ENCODE assay signal across 8 cellular contexts in the genomic region with DNA sequence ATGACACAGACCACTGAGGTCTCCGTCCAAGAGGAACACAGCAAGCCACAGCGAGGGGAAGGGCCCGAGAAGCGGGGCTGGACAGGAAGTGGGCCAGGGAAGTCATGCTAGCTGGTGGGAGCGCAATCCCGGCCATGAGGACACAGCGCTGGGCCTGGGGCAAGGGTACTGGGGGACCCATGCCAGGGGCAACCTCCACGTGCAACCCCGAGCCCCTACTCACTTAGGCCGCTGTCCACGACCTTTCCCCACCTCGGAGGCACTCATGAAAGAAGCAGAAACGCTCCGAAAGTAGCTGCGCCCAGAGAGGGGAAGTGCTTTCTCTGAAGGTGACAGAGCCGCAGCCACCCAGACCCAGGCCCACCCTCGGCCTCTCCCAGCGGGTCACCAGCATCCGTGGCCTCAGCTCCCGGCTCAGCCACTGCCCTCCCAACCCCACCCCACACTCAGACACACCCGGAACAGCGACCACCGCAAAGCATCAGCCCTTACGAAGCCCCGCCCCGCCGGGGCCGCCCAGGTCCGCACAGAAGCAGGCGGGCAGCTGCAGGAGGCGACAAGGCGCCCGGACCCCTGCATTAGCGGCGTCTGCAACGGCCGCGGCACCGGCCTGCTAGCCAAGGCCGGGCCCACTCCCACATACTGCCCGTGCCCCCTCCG. TPM values are rescaled to one million over a fixed set of nuclear protein-coding genes. Genes with fewer than 3 reads are reported as not detected.
DNase-seq lines count a peak whose midpoint lies in the region; ATAC-seq and TF ChIP-seq lines count a peak whose summit lies in the region.

No MANE protein-coding gene starts in this region.

- H3K27ac ChIP-seq in BLaER1 (peak overlapping the region; percentile 82), GM23338 (ENCODE audit: low read depth) (no peak overlapping the region), SJCRH30 (peak overlapping the region; percentile 58; the same call in 1 of the 2 replicates)

- peak overlapping the region; percentile 100 for H3K4me2 ChIP-seq in BLaER1
- peak overlapping the region; percentile 92 for H3K4me2 ChIP-seq in GM23338

- no peaks in the 10 kb centered on the region; the same call in 2 of the 3 replicates for H3K36me3 Mint-ChIP-seq in GM23338 (ENCODE audit: low read depth)
- H3K36me3 Mint-ChIP-seq in brain = no peaks in the 10 kb centered on the region

- H3K4me3 Mint-ChIP-seq in GM23338 = peak overlapping the region; percentile 85
- peak overlapping the region; percentile 85 to 95 (median 92) for H3K4me3 Mint-ChIP-seq in brain
- peak overlapping the region; percentile 93 to 96 for H3K4me3 Mint-ChIP-seq in stimulated activated naive CD8-positive, alpha-beta T cell treated with anti-CD3 and anti-CD28 coated beads, Interleukin-15, amount 100 ng/mL, for 72 hours

- H3K9ac ChIP-seq in BLaER1 = peak overlapping the region; percentile 90

- H3K36me3 ChIP-seq in BLaER1 (peaks cover 16% of the 10 kb centered on the region; the same call in 1 of the 2 replicates), GM23338 (ENCODE audit: insufficient read depth) (no peaks in the 10 kb centered on the region), SJCRH30 (no peaks in the 10 kb centered on the region)

- H3K27me3 ChIP-seq in BLaER1 (no peaks in the 10 kb centered on the region), GM23338 (ENCODE audit: insufficient read depth) (no peaks in the 10 kb centered on the region), SJCRH30 (no peaks in the 10 kb centered on the region)

- TF ChIP-seq CTCF in GM23338 (conservative IDR thresholded peaks at IDR 0.05; ENCODE audit: low read depth in 2 of 2) (no peak), brain (conservative IDR thresholded peaks at IDR 0.05) (no peak)

- H3K4me1 Mint-ChIP-seq in GM23338 (peaks cover 40% of the 10 kb centered on the region), brain (peaks cover 56% of the 10 kb centered on the region)
- H3K4me1 Mint-ChIP-seq in stimulated activated naive CD8-positive, alpha-beta T cell treated with anti-CD3 and anti-CD28 coated beads, Interleukin-15, amount 100 ng/mL, for 72 hours = peaks cover 56% of the 10 kb centered on the region

- H3K9me3 ChIP-seq in BLaER1 (no peaks in the 10 kb centered on the region), SJCRH30 (replicated peaks) (no peaks in the 10 kb centered on the region)

- peaks cover 4% of the 10 kb centered on the region; the same call in 1 of the 2 replicates for H3F3A ChIP-seq in GM23338 (replicated peaks; ENCODE audit: low read depth)

- H4K20me1 ChIP-seq in BLaER1 (peaks cover 57% of the 10 kb centered on the region), GM23338 (replicated peaks; ENCODE audit: insufficient read depth) (peaks cover 36% of the 10 kb centered on the region)

- H3K27ac Mint-ChIP-seq in GM23338 = no peak overlapping the region
- H3K27ac Mint-ChIP-seq in brain = peak overlapping the region; percentile 70 to 90 (median 79)
- H3K27ac Mint-ChIP-seq in stimulated activated naive CD8-positive, alpha-beta T cell treated with anti-CD3 and anti-CD28 coated beads, Interleukin-15, amount 100 ng/mL, for 72 hours = peak overlapping the region; percentile 91 to 96

- H2AFZ ChIP-seq in GM23338 = no peak overlapping the region

- H3K4me1 ChIP-seq in BLaER1 (peaks cover 52% of the 10 kb centered on the region), GM23338 (ENCODE audit: insufficient read depth) (peaks cover 14% of the 10 kb centered on the region), SJCRH30 (peaks cover 4% of the 10 kb centered on the region; the same call in 1 of the 2 replicates)

- H3K9me3 Mint-ChIP-seq in GM23338 (no peaks in the 10 kb centered on the region), brain (peaks cover 0 to 2% (median 0%) of the 10 kb centered on the region in 5 experiments)
- no peaks in the 10 kb centered on the region for H3K9me3 Mint-ChIP-seq in stimulated activated naive CD8-positive, alpha-beta T cell treated with anti-CD3 and anti-CD28 coated beads, Interleukin-15, amount 100 ng/mL, for 72 hours

- ATAC-seq in GM23338 = peak; percentile 13
- ATAC-seq in stimulated activated naive CD8-positive, alpha-beta T cell treated with anti-CD3 and anti-CD28 coated beads, Interleukin-15, amount 100 ng/mL, for 72 hours = no peak
- ATAC-seq in HG03039 (IDR thresholded peaks at IDR 0.05; ENCODE audit: unreplicated experiment) = no peak

- H3K4me3 ChIP-seq in BLaER1 (peak overlapping the region; percentile 99), GM23338 (peak overlapping the region; percentile 92), SJCRH30 (peak overlapping the region; percentile 78)

- H3K9me2 ChIP-seq in GM23338 (ENCODE audit: insufficient read depth) = no peaks in the 10 kb centered on the region

- H3K27me3 Mint-ChIP-seq in GM23338 (ENCODE audit: insufficient read depth, low read depth, poor library complexity) (peaks cover 23% of the 10 kb centered on the region), brain (no peaks in the 10 kb centered on the region)
- no peaks in the 10 kb centered on the region for H3K27me3 Mint-ChIP-seq in stimulated activated naive CD8-positive, alpha-beta T cell treated with anti-CD3 and anti-CD28 coated beads, Interleukin-15, amount 100 ng/mL, for 72 hours

- peaks cover 55% of the 10 kb centered on the region for H3K79me2 ChIP-seq in GM23338 (replicated peaks; ENCODE audit: insufficient read depth)

- DNase-seq in GM23338 (ENCODE audit: low spot score) = peak; percentile 52
- peak; percentile 57 to 64 for DNase-seq in SJCRH30
- DNase-seq in kidney tubule cell (ENCODE audit: low spot score) = peak; percentile 29
- DNase-seq in stimulated activated naive CD8-positive, alpha-beta T cell treated with anti-CD3 and anti-CD28 coated beads, Interleukin-15, amount 100 ng/mL, for 72 hours = peak; percentile 34 to 35
- no peak for DNase-seq in kidney glomerular epithelial cell (lab: John Stamatoyannopoulos, UW)

TF ChIP-seq in GM23338, 12 proteins besides CTCF, POLR2A, EP300 and RAD21 (continues in another document):
- TF ChIP-seq REST (IDR thresholded peaks at IDR 0.05; ENCODE audit: unreplicated experiment) (no peak), ETS1 (IDR thresholded peaks at IDR 0.05) (no peak), EZH2 (IDR thresholded peaks at IDR 0.05; ENCODE audit: low read depth, unreplicated experiment) (no peak)

RNA-seq across cellular contexts. Expression of gene BICD2, which starts 0.8 kb away (rescaled TPM):
- total RNA-seq in GM23338 (2014; rRNA removed; shearing (Covaris generic)) = 34.3 and 38.1 TPM in 2 replicates
- polyA plus RNA-seq in GM23338 (2016; fragmentation: Nextera tagmentation; extraction: Ambion mirVana) = 8.7 and 9.6 TPM in 2 replicates
- 64.6 and 65.1 TPM in 2 replicates for total RNA-seq in SJCRH30 (2014; rRNA removed; shearing (Covaris generic))
- 61.0 TPM for polyA plus RNA-seq in brain (ENCODE audit: insufficient read depth, low read depth, low replicate concordance)
